ENCODE assay signal across 8 cellular contexts in genomic region chr11:20363500-20364411, GRCh38. TPM values are rescaled to one million over a fixed set of nuclear protein-coding genes. Genes with fewer than 3 reads are reported as not detected.
DNase-seq lines count a peak whose midpoint lies in the region; ATAC-seq lines count a peak whose summit lies in the region.

Gene HTATIP2 (plus strand): TSS chr11:20363714. CDS start chr11:20364238, 524 bp downstream.

- peak within 1 kb of the TSS; percentile 89 to 96 for H3K4me3 ChIP-seq in esophagus (ENCODE audit: low read depth in 1 of 2, low read length in 2 of 2)
- H3K4me3 ChIP-seq in mucosa of stomach (ENCODE audit: low read length): peak within 1 kb of the TSS; percentile 38

- peak within 1 kb of the TSS; percentile 91 to 95 for H3K27ac ChIP-seq in esophagus (ENCODE audit: low read depth in 2 of 2, low read length in 1 of 2)

- H3K36me3 ChIP-seq in esophagus (ENCODE audit: control insufficient read depth in 2 of 2, insufficient read depth in 2 of 2, low read length in 1 of 2) (no peaks in the 10 kb centered on the region), mucosa of stomach (ENCODE audit: control insufficient read depth, insufficient read depth, low read length) (no peaks in the 10 kb centered on the region)

- peak; percentile 92 for ATAC-seq in HG02981 (IDR thresholded peaks at IDR 0.05; ENCODE audit: unreplicated experiment)

- H3K27me3 ChIP-seq in esophagus (ENCODE audit: control insufficient read depth in 1 of 2, insufficient read depth in 2 of 2, low read length in 2 of 2) (no peaks in the 10 kb centered on the region), mucosa of stomach (ENCODE audit: control insufficient read depth, insufficient read depth, low read length) (no peaks in the 10 kb centered on the region)

- H3K9ac ChIP-seq in mucosa of stomach (ENCODE audit: low read length): peak within 1 kb of the TSS; percentile 88

- H3K4me1 ChIP-seq in esophagus (ENCODE audit: control insufficient read depth in 2 of 2, insufficient read depth in 2 of 2, low read length in 1 of 2) (peaks cover 0 to 3% of the 10 kb centered on the region in 2 donors), mucosa of stomach (ENCODE audit: control insufficient read depth, insufficient read depth, low read length) (peaks cover 24% of the 10 kb centered on the region)

- no peaks in the 10 kb centered on the region for H3K9me3 ChIP-seq in esophagus (ENCODE audit: control insufficient read depth in 2 of 2, insufficient read depth in 1 of 2, low read depth in 1 of 2, low read length in 1 of 2)
- no peaks in the 10 kb centered on the region for H3K9me3 ChIP-seq in mucosa of stomach (ENCODE audit: control insufficient read depth, low read length)

- 2 to 3% methylated on average over 53 to 71 of the region's 71 CpGs for WGBS in esophagus, 2 donors

- peak; percentile 7 to 34 for DNase-seq in NCI-H524 (lab: John Stamatoyannopoulos, UW)
- no peak for DNase-seq in NCI-H524 treated with DMSO at 0.1 percent for 48 hours (lab: John Stamatoyannopoulos, UW)
- DNase-seq in NCI-H510A (lab: John Stamatoyannopoulos, UW): peak; percentile 15
- DNase-seq in activated T-cell treated with anti-CD3 and anti-CD28 coated beads for 48 hours (ENCODE audit: low read depth): peak; percentile 70
- peak; percentile 81 for DNase-seq in stimulated activated CD8-positive, alpha-beta memory T cell treated with anti-CD3 and anti-CD28 coated beads, Interleukin-4, amount 100 ng/mL, for 48 hours

RNA-seq across cellular contexts. Expression of gene HTATIP2, which starts in this region (rescaled TPM):
- polyA plus RNA-seq in esophagus: 10 to 100 TPM; 23.3 to 41.6 TPM
